20 cellular contexts compared by ENCODE assay signal in genomic region chr7:119969054-119969453, GRCh38.
"Had no signal": no experiment of that assay in that cellular context is flagged by ENCODE, and none has a peak within 500 bp of the region (broad histone marks: within the 10 kb centered on the region; RNA-seq: fewer than 3 reads in every experiment).

No MANE protein-coding gene starts in this region.

- H3K9me3 ChIP-seq: colonic mucosa, lower lobe of right lung, stomach, vagina had no signal

- H2AFZ ChIP-seq: parathyroid adenoma had no signal

- DNase-seq: activated CD4-positive, alpha-beta T cell treated with anti-CD3 and anti-CD28 coated beads, Interleukin-2, amount 50 U/mL, for 4 hours; activated effector memory CD4-positive, alpha-beta T cell treated with anti-CD3 and anti-CD28 coated beads, Interleukin-2, amount 50 U/mL, for 16 hours; activated T-cell treated with anti-CD3 and anti-CD28 coated beads, Interleukin-2, amount 50 U/mL, for 72 hours; amygdala; central memory CD4-positive, alpha-beta T cell; colonic mucosa; hypothalamus; lower lobe of right lung; stimulated activated CD4-positive, alpha-beta T cell treated with anti-CD3 and anti-CD28 coated beads, Interleukin-4, amount 100 ng/mL, for 24 hours; stomach; trophoblast cell had no signal

- H3K4me3 ChIP-seq: colonic mucosa, lower lobe of right lung, stomach, vagina had no signal

- H3K27ac ChIP-seq: colonic mucosa, lower lobe of right lung, parathyroid adenoma, stomach, vagina had no signal

- H3K9ac ChIP-seq: parathyroid adenoma had no signal

- FAIRE-seq: frontal cortex, keratinocyte had no signal

- H3K36me3 Mint-ChIP-seq: activated naive CD4-positive, alpha-beta T cell treated with anti-CD3 and anti-CD28 coated beads, Interleukin-2, amount 50 U/mL, for 24 hours; brain; stimulated activated effector memory CD8-positive, alpha-beta T cell treated with anti-CD3 and anti-CD28 coated beads, Interleukin-12 subunit alpha, Interleukin-12 subunit beta, amount 100 ng/mL, for 72 hours had no signal

- ATAC-seq: activated T-cell treated with anti-CD3 and anti-CD28 coated beads, Interleukin-2, amount 50 U/mL, for 72 hours; lower lobe of right lung; sciatic nerve; stimulated activated effector memory CD8-positive, alpha-beta T cell treated with anti-CD3 and anti-CD28 coated beads, Interleukin-12 subunit alpha, Interleukin-12 subunit beta, amount 100 ng/mL, for 72 hours had no signal

- H3K27me3 ChIP-seq: colonic mucosa, stomach, vagina had no signal

- H3K4me3 Mint-ChIP-seq: activated naive CD4-positive, alpha-beta T cell treated with anti-CD3 and anti-CD28 coated beads, Interleukin-2, amount 50 U/mL, for 24 hours; activated T-cell treated with anti-CD3 and anti-CD28 coated beads, Interleukin-2, amount 50 U/mL, for 72 hours; brain; nephron; stimulated activated effector memory CD8-positive, alpha-beta T cell treated with anti-CD3 and anti-CD28 coated beads, Interleukin-12 subunit alpha, Interleukin-12 subunit beta, amount 100 ng/mL, for 72 hours had no signal

- H3K79me2 ChIP-seq: parathyroid adenoma had no signal

- H3K4me1 ChIP-seq: colonic mucosa, lower lobe of right lung, parathyroid adenoma, stomach, vagina had no signal

- H3K36me3 ChIP-seq: colonic mucosa, lower lobe of right lung, stomach, vagina had no signal

- H3K4me1 Mint-ChIP-seq: activated naive CD4-positive, alpha-beta T cell treated with anti-CD3 and anti-CD28 coated beads, Interleukin-2, amount 50 U/mL, for 24 hours; nephron; stimulated activated effector memory CD8-positive, alpha-beta T cell treated with anti-CD3 and anti-CD28 coated beads, Interleukin-12 subunit alpha, Interleukin-12 subunit beta, amount 100 ng/mL, for 72 hours had no signal

- H3K27me3 Mint-ChIP-seq: activated naive CD4-positive, alpha-beta T cell treated with anti-CD3 and anti-CD28 coated beads, Interleukin-2, amount 50 U/mL, for 24 hours; brain had no signal

- H3K9me3 Mint-ChIP-seq: brain, nephron had no signal

- H3K27ac Mint-ChIP-seq: activated naive CD4-positive, alpha-beta T cell treated with anti-CD3 and anti-CD28 coated beads, Interleukin-2, amount 50 U/mL, for 24 hours; activated T-cell treated with anti-CD3 and anti-CD28 coated beads, Interleukin-2, amount 50 U/mL, for 72 hours; brain; nephron; stimulated activated effector memory CD8-positive, alpha-beta T cell treated with anti-CD3 and anti-CD28 coated beads, Interleukin-12 subunit alpha, Interleukin-12 subunit beta, amount 100 ng/mL, for 72 hours had no signal
